Comparison of ENCODE assay signal across 1 cellular context in the genomic region with DNA sequence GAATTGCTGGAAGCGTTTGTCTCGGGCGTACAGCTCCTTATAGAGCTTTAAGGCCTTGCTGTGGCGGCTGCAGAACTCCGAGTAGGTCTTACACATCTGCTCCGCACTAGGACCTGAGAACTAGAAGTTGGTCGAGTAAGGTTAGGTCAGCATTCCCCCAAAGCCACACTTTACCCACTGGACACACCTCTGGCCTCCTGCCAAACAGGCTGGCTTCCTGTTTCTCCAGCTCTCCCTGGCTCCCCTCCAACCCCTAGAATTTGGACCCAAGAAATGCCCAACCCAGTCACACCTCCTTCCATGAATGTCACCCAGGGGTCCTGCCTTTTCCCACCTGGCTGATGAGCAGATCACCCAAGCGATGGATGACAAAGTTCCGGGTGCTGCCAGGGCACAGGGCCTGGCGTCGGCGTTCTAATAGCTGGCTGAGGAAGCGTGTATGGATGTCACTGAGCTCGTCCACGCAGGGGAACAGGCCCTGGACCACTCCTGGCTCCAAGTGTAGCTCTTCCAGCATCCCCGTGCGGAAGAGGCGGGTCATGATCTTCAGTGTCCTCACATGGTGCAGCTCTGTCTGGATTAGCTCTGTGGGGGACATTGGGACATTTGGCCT.
TF ChIP-seq lines count a peak whose summit lies in the region.

No MANE protein-coding gene starts in this region.

TF ChIP-seq in IMR-90, 13 proteins besides CTCF, POLR2A, EP300 and RAD21:
- TF ChIP-seq RFX5 (IDR thresholded peaks at IDR 0.05; ENCODE audit: low read depth, low read length) = no peak
- no peak for TF ChIP-seq MAFK (IDR thresholded peaks at IDR 0.05; ENCODE audit: low read depth, low read length)
- TF ChIP-seq MAZ (IDR thresholded peaks at IDR 0.05; ENCODE audit: borderline replicate concordance, low read depth, low read length) = no peak
- no peak for TF ChIP-seq BHLHE40 (IDR thresholded peaks at IDR 0.05; ENCODE audit: low read depth, low read length)
- no peak for TF ChIP-seq MXI1 (IDR thresholded peaks at IDR 0.05; ENCODE audit: borderline replicate concordance, low read depth, low read length)
- TF ChIP-seq, protein P1, sequence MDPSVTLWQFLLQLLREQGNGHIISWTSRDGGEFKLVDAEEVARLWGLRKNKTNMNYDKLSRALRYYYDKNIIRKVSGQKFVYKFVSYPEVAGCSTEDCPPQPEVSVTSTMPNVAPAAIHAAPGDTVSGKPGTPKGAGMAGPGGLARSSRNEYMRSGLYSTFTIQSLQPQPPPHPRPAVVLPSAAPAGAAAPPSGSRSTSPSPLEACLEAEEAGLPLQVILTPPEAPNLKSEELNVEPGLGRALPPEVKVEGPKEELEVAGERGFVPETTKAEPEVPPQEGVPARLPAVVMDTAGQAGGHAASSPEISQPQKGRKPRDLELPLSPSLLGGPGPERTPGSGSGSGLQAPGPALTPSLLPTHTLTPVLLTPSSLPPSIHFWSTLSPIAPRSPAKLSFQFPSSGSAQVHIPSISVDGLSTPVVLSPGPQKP (IDR thresholded peaks at IDR 0.05; ENCODE audit: borderline replicate concordance, low read depth, low read length) = no peak
- TF ChIP-seq, protein P2, sequence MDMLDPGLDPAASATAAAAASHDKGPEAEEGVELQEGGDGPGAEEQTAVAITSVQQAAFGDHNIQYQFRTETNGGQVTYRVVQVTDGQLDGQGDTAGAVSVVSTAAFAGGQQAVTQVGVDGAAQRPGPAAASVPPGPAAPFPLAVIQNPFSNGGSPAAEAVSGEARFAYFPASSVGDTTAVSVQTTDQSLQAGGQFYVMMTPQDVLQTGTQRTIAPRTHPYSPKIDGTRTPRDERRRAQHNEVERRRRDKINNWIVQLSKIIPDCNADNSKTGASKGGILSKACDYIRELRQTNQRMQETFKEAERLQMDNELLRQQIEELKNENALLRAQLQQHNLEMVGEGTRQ (IDR thresholded peaks at IDR 0.05; ENCODE audit: low read depth, low read length) = no peak
- no peak for TF ChIP-seq FOS (IDR thresholded peaks at IDR 0.05; ENCODE audit: low read depth, low read length)
- TF ChIP-seq SMC3 (IDR thresholded peaks at IDR 0.05; ENCODE audit: low read depth, low read length) = no peak
- TF ChIP-seq CEBPB (IDR thresholded peaks at IDR 0.05; ENCODE audit: low read depth, low read length) = no peak
- no peak for TF ChIP-seq RCOR1 (IDR thresholded peaks at IDR 0.05; ENCODE audit: insufficient replicate concordance, low read length)
- TF ChIP-seq CHD1 (IDR thresholded peaks at IDR 0.05; ENCODE audit: low read depth, low read length) = no peak
